Comparison of ENCODE assay signal across 14 cellular contexts in genomic region chr5:68243681-68244080, GRCh38. TPM values are rescaled to one million over a fixed set of nuclear protein-coding genes. Genes with fewer than 3 reads are reported as not detected.
DNase-seq lines count a peak whose midpoint lies in the region; ATAC-seq and TF ChIP-seq lines count a peak whose summit lies in the region.
"Had no signal": no experiment of that assay in that cellular context is flagged by ENCODE, and none has a peak within 500 bp of the region (broad histone marks: within the 10 kb centered on the region; RNA-seq: fewer than 3 reads in every experiment).

No MANE protein-coding gene starts in this region.

- DNase-seq in heart right ventricle = no peak
- no peak for DNase-seq in cardiac septum (ENCODE audit: low spot score)
- no peak for DNase-seq in immature natural killer cell
- DNase-seq in uterus = no peak
- DNase-seq in NCI-H524 treated with DMSO at 0.1 percent for 48 hours (lab: John Stamatoyannopoulos, UW) = no peak
- no peak for DNase-seq in NCI-H2081 (lab: John Stamatoyannopoulos, UW)
- DNase-seq: activated CD4-positive, CD25-positive, alpha-beta regulatory T cell treated with anti-CD3 and anti-CD28 coated beads, Interleukin-2, amount 50 U/mL, for 72 hours; COR-L47; kidney glomerular epithelial cell; NCI-H146; posterior cingulate gyrus had no signal

- no peak for TF ChIP-seq POLR2A in uterus (IDR thresholded peaks at IDR 0.05)

- intact Hi-C loops in heart right ventricle (cut with DNase I) (no loop called here), cardiac septum (cut with DNase I) (no loop called here), uterus (cut with DNase I; ENCODE audit: low total_unique reads) (no loop called here)

- 55 to 58% methylated on average over 2 of the region's 2 CpGs for WGBS in heart right ventricle, 2 donors

- peak overlapping the region; percentile 21; the same call in 1 of the 2 replicates for H3K4me2 ChIP-seq in OCI-LY1 (ENCODE audit: low read length)

- no peaks in the 10 kb centered on the region; the same call in 1 of the 2 replicates for H3F3A ChIP-seq in OCI-LY1 (ENCODE audit: insufficient read depth, low read length)

- peaks cover 0 to 10% (median 4%) of the 10 kb centered on the region in 3 donors for H3K27me3 Mint-ChIP-seq in immature natural killer cell (ENCODE audit: low read depth in 3 of 3)

- H3K9me3 Mint-ChIP-seq in immature natural killer cell = no peaks in the 10 kb centered on the region

- H3K9me3 ChIP-seq in heart right ventricle (no peaks in the 10 kb centered on the region), OCI-LY1 (ENCODE audit: low read length) (no peaks in the 10 kb centered on the region), uterus (no peaks in the 10 kb centered on the region)

- TF ChIP-seq CTCF in heart right ventricle (IDR thresholded peaks at IDR 0.05) = no peak
- no peak for TF ChIP-seq CTCF in OCI-LY1 (IDR thresholded peaks at IDR 0.05; ENCODE audit: low read length)
- no peak for TF ChIP-seq CTCF in uterus (IDR thresholded peaks at IDR 0.05)

- H3K27me3 ChIP-seq in heart right ventricle (no peaks in the 10 kb centered on the region), OCI-LY1 (ENCODE audit: insufficient read depth, low read length) (no peaks in the 10 kb centered on the region), uterus (no peaks in the 10 kb centered on the region)

- H3K9me2 ChIP-seq in OCI-LY1 (ENCODE audit: low read depth, low read length) = no peaks in the 10 kb centered on the region

- peaks cover 13 to 91% (median 80%) of the 10 kb centered on the region in 9 donors for H3K4me1 ChIP-seq in heart right ventricle
- peaks cover 75% of the 10 kb centered on the region for H3K4me1 ChIP-seq in OCI-LY1 (ENCODE audit: insufficient read depth, low read length, severe bottlenecking)
- peaks cover 6 to 9% of the 10 kb centered on the region in 2 donors for H3K4me1 ChIP-seq in uterus

- H3K4me3 Mint-ChIP-seq in immature natural killer cell = peak overlapping the region; percentile 49 to 71 (median 62)

- H3K27ac Mint-ChIP-seq in immature natural killer cell = peak overlapping the region; percentile 90 to 98 (median 94)

- H4K20me1 ChIP-seq in OCI-LY1 (ENCODE audit: insufficient read depth, low read length) = no peaks in the 10 kb centered on the region

- H3K9ac ChIP-seq in OCI-LY1 (ENCODE audit: low read length) = no peak overlapping the region

- peaks cover 82 to 93% of the 10 kb centered on the region in 2 donors for H3K4me1 Mint-ChIP-seq in immature natural killer cell

- ATAC-seq in heart right ventricle (no peak), HG03196 (IDR thresholded peaks at IDR 0.05; ENCODE audit: unreplicated experiment) (no peak)

- peak overlapping the region in 9 of 10 donors; percentile 4 to 86 (median 56) for H3K27ac ChIP-seq in heart right ventricle
- H3K27ac ChIP-seq in OCI-LY1 (ENCODE audit: low read depth, low read length, poor library complexity, severe bottlenecking) = peak overlapping the region; percentile 16
- peak overlapping the region; percentile 50 to 62 for H3K27ac ChIP-seq in uterus
- H3K27ac ChIP-seq: epithelial cell of prostate had no signal

- H3K36me3 ChIP-seq in heart right ventricle = no peaks in the 10 kb centered on the region
- no peaks in the 10 kb centered on the region for H3K36me3 ChIP-seq in OCI-LY1 (ENCODE audit: insufficient read depth, low read length)
- no peaks in the 10 kb centered on the region for H3K36me3 ChIP-seq in uterus

- H3K36me3 Mint-ChIP-seq in immature natural killer cell = peaks cover 0 to 4% (median 0%) of the 10 kb centered on the region in 3 donors

- H3K79me2 ChIP-seq in OCI-LY1 (ENCODE audit: insufficient read depth, low read length) = peaks cover 49% of the 10 kb centered on the region

- no peak overlapping the region for H2AFZ ChIP-seq in OCI-LY1 (ENCODE audit: low read length)

- no peak overlapping the region for H3K4me3 ChIP-seq in heart right ventricle
- no peak overlapping the region for H3K4me3 ChIP-seq in OCI-LY1 (ENCODE audit: low read depth, low read length, poor library complexity, severe bottlenecking)
- H3K4me3 ChIP-seq in uterus = no peak overlapping the region

RNA-seq across cellular contexts. Expression of gene PIK3R1, which starts 28.1 kb away (rescaled TPM):
- total RNA-seq in heart right ventricle (100 to 1,000 TPM in 8 of 10 donors, 10 to 100 TPM in 2; 45.6 to 269 (median 148) TPM), cardiac septum (166 TPM), uterus (100 to 1,000 TPM; 101 to 358 (median 190) TPM)
- polyA plus RNA-seq in heart right ventricle (10 to 100 TPM; 12.2 to 22.3 TPM), immature natural killer cell (10 to 100 TPM; 62.7 to 80.0 (median 66.8) TPM)
